1 cellular context compared by ENCODE assay signal in genomic region chr19:3285647-3286176, GRCh38.
TF ChIP-seq lines count a peak whose summit lies in the region.

No MANE protein-coding gene starts in this region.

TF ChIP-seq in HepG2, 621 proteins besides CTCF, POLR2A, EP300 and RAD21 (continued from another document and continues in another):
- no peak for TF ChIP-seq ZBTB40 (IDR thresholded peaks at IDR 0.05)
- TF ChIP-seq ZBTB40 (CRISPR knock-in tag; IDR thresholded peaks at IDR 0.05), result no peak
- TF ChIP-seq PHF8 (CRISPR knock-in tag; IDR thresholded peaks at IDR 0.05), result peak; percentile 74
- TF ChIP-seq FOXM1 (CRISPR knock-in tag; IDR thresholded peaks at IDR 0.05), result no peak
- TF ChIP-seq CENPT (CRISPR knock-in tag; IDR thresholded peaks at IDR 0.05; ENCODE audit: low read depth), result no peak
- peak; percentile 53; the same call in 1 of the 2 replicates for TF ChIP-seq MTA1 (CRISPR knock-in tag; IDR thresholded peaks at IDR 0.05; ENCODE audit: borderline replicate concordance)
- peak; percentile 28; the same call in 1 of the 2 replicates for TF ChIP-seq MXD4 (CRISPR knock-in tag; IDR thresholded peaks at IDR 0.05)
- no peak for TF ChIP-seq E2F5 (CRISPR knock-in tag; conservative IDR thresholded peaks at IDR 0.05)
- no peak for TF ChIP-seq ZNF879 (CRISPR knock-in tag; IDR thresholded peaks at IDR 0.05)
- TF ChIP-seq AKNA (CRISPR knock-in tag; IDR thresholded peaks at IDR 0.05; ENCODE audit: borderline replicate concordance), result no peak
- no peak for TF ChIP-seq ZEB1 (IDR thresholded peaks at IDR 0.05; ENCODE audit: insufficient replicate concordance, low read depth)
- TF ChIP-seq SOX13 (IDR thresholded peaks at IDR 0.05), result no peak
- no peak for TF ChIP-seq SOX13 (CRISPR knock-in tag; conservative IDR thresholded peaks at IDR 0.05 in 1 of 2, IDR thresholded peaks at IDR 0.05 in 1 of 2)
- TF ChIP-seq SUZ12 (IDR thresholded peaks at IDR 0.05; ENCODE audit: low read depth, low read length), result no peak
- TF ChIP-seq MAFG (CRISPR knock-in tag; IDR thresholded peaks at IDR 0.05), result no peak
- TF ChIP-seq SNAPC2 (CRISPR knock-in tag; IDR thresholded peaks at IDR 0.05), result no peak
- peak; percentile 91 for TF ChIP-seq ZFX (CRISPR knock-in tag; IDR thresholded peaks at IDR 0.05; ENCODE audit: low read depth)
- no peak for TF ChIP-seq ZBTB46 (CRISPR knock-in tag; IDR thresholded peaks at IDR 0.05; ENCODE audit: borderline replicate concordance)
- TF ChIP-seq KDM5B (CRISPR knock-in tag; IDR thresholded peaks at IDR 0.05; ENCODE audit: borderline replicate concordance), result no peak
- no peak for TF ChIP-seq KAT2B (IDR thresholded peaks at IDR 0.05; ENCODE audit: borderline replicate concordance, low read depth, low read length)
- TF ChIP-seq ZNF317 (CRISPR knock-in tag; IDR thresholded peaks at IDR 0.05), result no peak
- no peak for TF ChIP-seq TFAP4 (IDR thresholded peaks at IDR 0.05; ENCODE audit: borderline replicate concordance, low read depth)
- no peak for TF ChIP-seq STAT5B (CRISPR knock-in tag; IDR thresholded peaks at IDR 0.05)
- no peak for TF ChIP-seq AGO2 (optimal IDR thresholded peaks at IDR 0.05; ENCODE audit: low read depth, low read length)
- no peak for TF ChIP-seq ZNF296 (CRISPR knock-in tag; conservative IDR thresholded peaks at IDR 0.05)
- TF ChIP-seq ZFP82 (CRISPR knock-in tag; IDR thresholded peaks at IDR 0.05; ENCODE audit: borderline replicate concordance), result no peak
- peak; percentile 24; the same call in 1 of the 2 replicates for TF ChIP-seq USF2 (IDR thresholded peaks at IDR 0.05; ENCODE audit: low read depth, low read length)
- TF ChIP-seq USF2 (CRISPR knock-in tag; IDR thresholded peaks at IDR 0.05; ENCODE audit: borderline replicate concordance), result no peak
- TF ChIP-seq ZNF839 (CRISPR knock-in tag; IDR thresholded peaks at IDR 0.05; ENCODE audit: borderline replicate concordance), result no peak
- TF ChIP-seq ZNF501 (CRISPR knock-in tag; IDR thresholded peaks at IDR 0.05), result 0 out of 2 replicates have a peak, but pooled peaks have one; percentile 27
- peak; percentile 26 for TF ChIP-seq TEAD3 (CRISPR knock-in tag; optimal IDR thresholded peaks at IDR 0.05; ENCODE audit: borderline replicate concordance)
- TF ChIP-seq HNRNPUL1 (IDR thresholded peaks at IDR 0.05; ENCODE audit: low read depth, low read length), result no peak
- TF ChIP-seq NR0B2 (CRISPR knock-in tag; IDR thresholded peaks at IDR 0.05), result no peak
- TF ChIP-seq SP140L (CRISPR knock-in tag; IDR thresholded peaks at IDR 0.05; ENCODE audit: borderline replicate concordance), result no peak
- TF ChIP-seq YY1 (IDR thresholded peaks at IDR 0.05; ENCODE audit: insufficient read depth, insufficient replicate concordance, low read depth, low read length), result peak; percentile 58
- TF ChIP-seq ZBTB14 (CRISPR knock-in tag; IDR thresholded peaks at IDR 0.05), result no peak
- no peak for TF ChIP-seq SKI (IDR thresholded peaks at IDR 0.05; ENCODE audit: partially characterized antibody)
